In the genomic region with DNA sequence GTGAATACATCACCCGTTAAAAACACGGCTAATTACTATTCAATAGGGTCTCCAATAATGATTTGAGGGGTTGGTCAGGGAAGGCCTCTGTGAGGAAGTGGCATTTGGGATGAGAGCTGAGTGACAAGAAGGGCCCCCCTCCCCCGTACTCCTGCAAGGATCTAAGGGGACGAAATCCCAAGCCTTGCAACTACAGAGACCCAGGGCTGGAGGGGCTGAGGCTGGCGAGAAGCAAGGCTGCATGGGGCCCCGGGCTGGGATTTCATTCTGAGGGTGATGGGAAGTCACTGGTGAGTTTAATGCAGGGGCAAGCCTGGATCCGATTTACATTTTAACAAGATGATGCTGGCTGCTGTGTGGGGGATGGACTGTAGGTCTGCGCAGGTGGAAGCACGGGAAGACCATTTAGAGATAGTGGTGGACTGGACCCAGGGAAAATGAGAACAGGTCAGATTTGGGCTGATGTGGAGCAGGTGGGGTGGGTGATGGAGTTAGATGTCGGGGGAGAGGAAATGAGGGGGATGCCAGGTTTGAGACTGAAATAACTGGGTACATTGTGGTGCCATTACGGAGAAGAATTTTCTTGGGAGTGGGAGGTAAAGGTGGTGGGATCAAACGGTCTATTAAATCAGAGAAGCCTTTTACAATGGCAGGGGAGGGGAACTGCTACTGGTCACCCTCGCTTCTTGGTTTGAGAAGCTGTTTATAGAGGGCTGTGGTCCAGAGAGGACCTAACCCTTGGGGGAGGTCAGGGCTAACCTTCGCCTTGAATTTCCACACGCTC, we compare ENCODE assay signal across 8 cellular contexts. TPM values are rescaled to one million over a fixed set of nuclear protein-coding genes. Genes with fewer than 3 reads are reported as not detected.
A peak's percentile ranks its signal among the peaks of the same experiment; 100 is the strongest.
DNase-seq lines count a peak whose midpoint lies in the region; ATAC-seq and TF ChIP-seq lines count a peak whose summit lies in the region.

No MANE protein-coding gene starts in this region.

- H3K27ac ChIP-seq in Peyer's patch: peak overlapping the region; percentile 81 to 85 (median 82)
- H3K27ac ChIP-seq in esophagus muscularis mucosa (replicated peaks in 1 of 4): peak overlapping the region; percentile 74 to 87 (median 84)

- ATAC-seq in GM19035 (IDR thresholded peaks at IDR 0.05; ENCODE audit: unreplicated experiment): no peak
- ATAC-seq in HG03039 (IDR thresholded peaks at IDR 0.05; ENCODE audit: unreplicated experiment): no peak

- H3K36me3 ChIP-seq in Peyer's patch (peaks cover 0 to 24% (median 0%) of the 10 kb centered on the region in 3 donors), esophagus muscularis mucosa (peaks cover 15 to 32% (median 29%) of the 10 kb centered on the region in 4 donors)

- H3K4me1 ChIP-seq in Peyer's patch: peaks cover 0 to 29% (median 8%) of the 10 kb centered on the region in 4 donors
- H3K4me1 ChIP-seq in esophagus muscularis mucosa: peaks cover 20 to 24% (median 23%) of the 10 kb centered on the region in 4 donors

- H3K9me3 ChIP-seq in Peyer's patch (no peaks in the 10 kb centered on the region), esophagus muscularis mucosa (no peaks in the 10 kb centered on the region)

- DNase-seq in Peyer's patch: peak in 1 of 3 donors; percentile 47
- no peak for DNase-seq in esophagus muscularis mucosa (ENCODE audit: extremely low spot score)
- DNase-seq in progenitor cell of endocrine pancreas (ENCODE audit: low spot score, unreplicated experiment): no peak
- DNase-seq in NCI-H128 (lab: John Stamatoyannopoulos, UW; ENCODE audit: unreplicated experiment): no peak
- no peak for DNase-seq in GM13977 (ENCODE audit: low spot score)

- 57% methylated on average over 15 of the region's 15 CpGs for WGBS in esophagus muscularis mucosa

- H3K4me3 ChIP-seq in GM08714 (ENCODE audit: low read length) (peak overlapping the region; percentile 69), Peyer's patch (peak overlapping the region; percentile 69 to 83 (median 76)), esophagus muscularis mucosa (peak overlapping the region; percentile 67 to 91 (median 78))

- no peak for TF ChIP-seq EP300 in esophagus muscularis mucosa (IDR thresholded peaks at IDR 0.05)

- H3K4me1 Mint-ChIP-seq in progenitor cell of endocrine pancreas (ENCODE audit: low read depth): peaks cover 16% of the 10 kb centered on the region

- H3K9me3 Mint-ChIP-seq in progenitor cell of endocrine pancreas (ENCODE audit: low read depth): no peaks in the 10 kb centered on the region

- peaks cover 3% of the 10 kb centered on the region for H3K27me3 Mint-ChIP-seq in progenitor cell of endocrine pancreas

- H3K27me3 ChIP-seq in Peyer's patch (no peaks in the 10 kb centered on the region), esophagus muscularis mucosa (no peaks in the 10 kb centered on the region)

- no peak for TF ChIP-seq CTCF in Peyer's patch (IDR thresholded peaks at IDR 0.05)
- TF ChIP-seq CTCF in esophagus muscularis mucosa (IDR thresholded peaks at IDR 0.05): no peak
- TF ChIP-seq CTCF in progenitor cell of endocrine pancreas (IDR thresholded peaks at IDR 0.05; ENCODE audit: unreplicated experiment): no peak
- TF ChIP-seq CTCF in GM13977 (IDR thresholded peaks at IDR 0.05; ENCODE audit: extremely low read depth, insufficient read depth, missing control alignments): no peak

- peak overlapping the region; percentile 85 for H3K4me3 Mint-ChIP-seq in progenitor cell of endocrine pancreas (ENCODE audit: low read depth)

- intact Hi-C loops in esophagus muscularis mucosa (cut with DNase I): loop anchor here (10.0 kb wide), 1 partner anchor 131 kb away; no protein-coding TSS in a partner anchor

- in situ Hi-C loops in GM13977 (cut with MboI; ENCODE audit: low pct_unique_long_range_greater_than_20kb, low sequenced_read_pairs, unreplicated experiment): no loop called here

- peak overlapping the region; percentile 87 for H3K27ac Mint-ChIP-seq in progenitor cell of endocrine pancreas

- TF ChIP-seq POLR2A in Peyer's patch (IDR thresholded peaks at IDR 0.05): no peak
- TF ChIP-seq POLR2A in esophagus muscularis mucosa (IDR thresholded peaks at IDR 0.05; ENCODE audit: low read depth): no peak

- peaks cover under 1% of the 10 kb centered on the region for H3K36me3 Mint-ChIP-seq in progenitor cell of endocrine pancreas (ENCODE audit: insufficient read depth)

RNA-seq across cellular contexts. Expression of gene MYBBP1A, which starts 0.9 kb away (rescaled TPM):
- 100 to 1,000 TPM in 2 of 4 donors, 10 to 100 TPM in 2; 27.1 to 244 (median 91.2) TPM for total RNA-seq in Peyer's patch
- total RNA-seq in esophagus muscularis mucosa: 10 to 100 TPM; 31.6 to 45.4 (median 36.1) TPM
- total RNA-seq in progenitor cell of endocrine pancreas: 55.2 and 55.6 TPM in 2 replicates

RNA-seq across cellular contexts. Expression of gene GGT6, which starts 4.3 kb away (rescaled TPM):
- 100 to 1,000 TPM in 2 of 4 donors, 10 to 100 TPM in 2; 26.4 to 199 (median 119) TPM for total RNA-seq in Peyer's patch
- total RNA-seq in esophagus muscularis mucosa: not detected
- not detected in 2 replicates for total RNA-seq in progenitor cell of endocrine pancreas

RNA-seq across cellular contexts. Expression of gene SMTNL2, which starts 28.3 kb away (rescaled TPM):
- total RNA-seq in Peyer's patch (1 to 10 TPM in 1 of 4 donors, not detected in 3; 1.2 TPM), esophagus muscularis mucosa (1 to 10 TPM; 3.0 to 7.2 (median 4.7) TPM), progenitor cell of endocrine pancreas (8.3 and 8.6 TPM in 2 replicates)

RNA-seq across cellular contexts. Expression of gene SPNS2, which starts 57.4 kb away (rescaled TPM):
- total RNA-seq in Peyer's patch (10 to 100 TPM; 12.4 to 81.0 (median 31.9) TPM), esophagus muscularis mucosa (10 to 100 TPM in 3 of 4 donors, 1 to 10 TPM in 1; 10.0 to 19.9 (median 18.8) TPM), progenitor cell of endocrine pancreas (0.60 and 1.5 TPM in 2 replicates)

Comparison
In these comparisons a context has a peak if more than half of its experiments do, and no peak if none do; other contexts are left out.
1. RNA of gene GGT6, which starts 4.3 kb away (total RNA-seq): 26.4 to 199 TPM in Peyer's patch; not detected in esophagus muscularis mucosa and not detected in progenitor cell of endocrine pancreas; every median in the first group is over 10 times any median in the second.
2. Peak in every context shown above with its lines, with median percentiles within 50 percentile points of each other: H3K4me3 ChIP-seq.